ENCODE assay signal across 15 cellular contexts in the genomic region with DNA sequence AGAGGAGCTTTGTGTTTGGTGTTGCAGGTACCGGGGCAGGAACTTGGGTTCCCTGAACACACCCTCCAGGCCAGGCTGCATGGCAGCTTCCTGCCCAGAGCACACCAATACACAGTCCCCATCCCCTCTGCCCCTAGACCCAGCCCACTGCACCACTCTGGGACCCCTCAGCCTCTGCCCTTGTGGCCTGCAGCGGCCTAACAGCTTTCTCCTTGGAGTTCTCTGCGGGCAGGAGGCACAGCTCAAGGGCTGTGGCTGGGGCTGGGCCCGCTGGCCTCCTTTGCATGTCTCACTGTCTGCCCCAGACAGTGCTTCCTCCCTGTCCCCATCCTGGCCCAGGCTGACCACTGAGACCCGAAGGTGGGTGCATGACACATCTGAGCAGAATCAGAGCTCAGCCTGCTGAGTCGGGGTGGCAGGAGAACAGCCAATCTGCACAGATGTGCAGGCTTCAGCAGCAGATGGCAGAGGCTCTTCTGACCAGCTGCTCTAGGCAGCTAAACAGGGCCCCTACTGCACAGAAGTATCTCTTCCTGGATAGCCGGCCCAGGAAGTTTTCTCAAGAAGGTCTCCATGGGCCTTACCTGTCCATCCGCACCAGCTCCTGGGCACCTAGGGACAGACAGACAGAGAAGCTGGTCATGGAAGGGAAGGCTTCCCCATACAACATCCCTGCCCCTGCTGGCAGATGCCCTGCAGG. TPM values are rescaled to one million over a fixed set of nuclear protein-coding genes. Genes with fewer than 3 reads are reported as not detected.
DNase-seq lines count a peak whose midpoint lies in the region; ATAC-seq and TF ChIP-seq lines count a peak whose summit lies in the region.
"Had no signal": no experiment of that assay in that cellular context is flagged by ENCODE, and none has a peak within 500 bp of the region (broad histone marks: within the 10 kb centered on the region; RNA-seq: fewer than 3 reads in every experiment).

No MANE protein-coding gene starts in this region.

- peaks cover 95% of the 10 kb centered on the region for H3K4me1 Mint-ChIP-seq in activated naive CD8-positive, alpha-beta T cell treated with anti-CD3 and anti-CD28 coated beads for 36 hours

- no peak overlapping the region for H2AFZ ChIP-seq in GM23248

- peaks cover 29% of the 10 kb centered on the region for H3K36me3 Mint-ChIP-seq in activated naive CD8-positive, alpha-beta T cell treated with anti-CD3 and anti-CD28 coated beads for 36 hours

- TF ChIP-seq POLR2A in GM18505 (IDR thresholded peaks at IDR 0.05; ENCODE audit: borderline replicate concordance, extremely low read depth, insufficient read depth, insufficient read length): no peak

- H3K27ac ChIP-seq in BLaER1 (no peak overlapping the region), GM23248 (no peak overlapping the region)
- H3K27ac ChIP-seq: tibial artery had no signal

- 72 to 74% methylated on average over 7 to 8 of the region's 8 CpGs for WGBS in GM23248 (ENCODE audit: low coverage in 1 of 2, low lambda C conversion rate in 2 of 2, missing lambda C conversion rate in 2 of 2), 2 experiments

- H3K36me3 ChIP-seq in BLaER1 (no peaks in the 10 kb centered on the region), GM23248 (ENCODE audit: low read depth) (peaks cover 9% of the 10 kb centered on the region; the same call in 1 of the 2 replicates)

- H4K20me1 ChIP-seq in BLaER1 (no peaks in the 10 kb centered on the region), GM23248 (ENCODE audit: insufficient read depth) (no peaks in the 10 kb centered on the region)

- H3K27me3 Mint-ChIP-seq in activated naive CD8-positive, alpha-beta T cell treated with anti-CD3 and anti-CD28 coated beads for 36 hours: no peaks in the 10 kb centered on the region

- H3K27me3 ChIP-seq in BLaER1: peaks cover 3% of the 10 kb centered on the region; the same call in 1 of the 2 replicates
- H3K27me3 ChIP-seq in GM23248 (replicated peaks; ENCODE audit: insufficient read depth): no peaks in the 10 kb centered on the region
- H3K27me3 ChIP-seq: tibial artery had no signal

- no peaks in the 10 kb centered on the region for H3K9me2 ChIP-seq in GM23248 (ENCODE audit: insufficient read depth)

- H3K4me1 ChIP-seq in BLaER1 (peaks cover 95% of the 10 kb centered on the region), GM23248 (ENCODE audit: insufficient read depth) (no peaks in the 10 kb centered on the region)

- no peak overlapping the region for H3K4me3 Mint-ChIP-seq in activated naive CD8-positive, alpha-beta T cell treated with anti-CD3 and anti-CD28 coated beads for 36 hours

- no peaks in the 10 kb centered on the region for H3F3A ChIP-seq in GM23248 (ENCODE audit: insufficient read depth)

- DNase-seq in activated naive CD8-positive, alpha-beta T cell treated with anti-CD3 and anti-CD28 coated beads for 36 hours: no peak
- peak; percentile 63 for DNase-seq in myocyte (ENCODE audit: low read depth)
- no peak for DNase-seq in GM23248
- no peak for DNase-seq in T1000 (lab: John Stamatoyannopoulos, UW)
- DNase-seq: HCEC 1CT; NCI-H2081; SHP77; stimulated activated CD4-positive, alpha-beta T cell treated with anti-CD3 and anti-CD28 coated beads, Interleukin-1b, Interleukin-23, amount 100 ng/mL, for 48 hours; tibial artery had no signal

- no peaks in the 10 kb centered on the region for H3K79me2 ChIP-seq in GM23248 (ENCODE audit: insufficient read depth)

- H3K4me2 ChIP-seq in BLaER1: peak overlapping the region; percentile 95
- no peak overlapping the region for H3K4me2 ChIP-seq in GM23248 (ENCODE audit: unreplicated experiment)

- H3K4me3 ChIP-seq in BLaER1 (no peak overlapping the region), GM23248 (no peak overlapping the region)
- H3K4me3 ChIP-seq: tibial artery had no signal

- no peak overlapping the region for H3K9ac ChIP-seq in BLaER1
- H3K9ac ChIP-seq in GM23248: no peak overlapping the region

- ATAC-seq in GM21447 (IDR thresholded peaks at IDR 0.05; ENCODE audit: unreplicated experiment): peak; percentile 34
- no peak for ATAC-seq in GM18505 (IDR thresholded peaks at IDR 0.05; ENCODE audit: unreplicated experiment)
- ATAC-seq in HG02938 (IDR thresholded peaks at IDR 0.05; ENCODE audit: unreplicated experiment): no peak

- in situ Hi-C loops in GM23248 (cut with MboI): no loop called here

- H3K9me3 Mint-ChIP-seq in activated naive CD8-positive, alpha-beta T cell treated with anti-CD3 and anti-CD28 coated beads for 36 hours: no peaks in the 10 kb centered on the region

- no peaks in the 10 kb centered on the region for H3K9me3 ChIP-seq in BLaER1
- H3K9me3 ChIP-seq in GM23248 (ENCODE audit: low read depth): no peaks in the 10 kb centered on the region
- H3K9me3 ChIP-seq: tibial artery had no signal

- H3K27ac Mint-ChIP-seq in activated naive CD8-positive, alpha-beta T cell treated with anti-CD3 and anti-CD28 coated beads for 36 hours: peak overlapping the region; percentile 84

RNA-seq across cellular contexts. Expression of gene VSIR, which starts 20.8 kb away (rescaled TPM):
- total RNA-seq in activated naive CD8-positive, alpha-beta T cell treated with anti-CD3 and anti-CD28 coated beads for 36 hours: 10 to 100 TPM; 41.4 to 47.3 TPM
- 30.2 and 41.2 TPM in 2 replicates for total RNA-seq in myocyte
- polyA plus RNA-seq in myocyte (2012): 30.3 TPM
- total RNA-seq in GM23248 (2014; rRNA removed; shearing (Covaris generic)): 60.8 and 81.6 TPM in 2 replicates
- 152 and 153 TPM in 2 replicates for polyA plus RNA-seq in GM23248 (2016; fragmentation: Nextera tagmentation; extraction: Ambion mirVana)

RNA-seq across cellular contexts. Expression of gene C10orf105, which starts 33.0 kb away (rescaled TPM):
- total RNA-seq in activated naive CD8-positive, alpha-beta T cell treated with anti-CD3 and anti-CD28 coated beads for 36 hours: under 1 TPM; 0.24 to 0.41 TPM
- total RNA-seq in myocyte: 0.03 TPM in 1 of 2 replicates, not detected in the other
- polyA plus RNA-seq in myocyte (2012): 0.08 TPM
- total RNA-seq in GM23248 (2014; rRNA removed; shearing (Covaris generic)): not detected in 2 replicates
- 0.06 TPM in 1 of 2 replicates, not detected in the other for polyA plus RNA-seq in GM23248 (2016; fragmentation: Nextera tagmentation; extraction: Ambion mirVana)
- total RNA-seq: chondrocyte, glomerular endothelial cell had no signal
